In genomic region chr6:31493875-31494694, GRCh38 we compare ENCODE assay signal across 8 cellular contexts. TPM values are rescaled to one million over a fixed set of nuclear protein-coding genes. Genes with fewer than 3 reads are reported as not detected.
DNase-seq lines count a peak whose midpoint lies in the region; ATAC-seq and TF ChIP-seq lines count a peak whose summit lies in the region.

No MANE protein-coding gene starts in this region.

- DNase-seq in DMS 273 treated with DMSO at 0.1 percent for 48 hours (lab: John Stamatoyannopoulos, UW) (peak; percentile 15), NCI-H1105 treated with DMSO at 0.1 percent for 48 hours (lab: John Stamatoyannopoulos, UW) (peak; percentile 62), UCSD-AML1 (lab: John Stamatoyannopoulos, UW; ENCODE audit: unreplicated experiment) (peak; percentile 84), body of pancreas (peak; percentile 77 to 87 (median 84)), skeletal muscle cell (ENCODE audit: low read depth) (no peak)

- H3K9me3 ChIP-seq in body of pancreas (no peaks in the 10 kb centered on the region), iPS-18a (ENCODE audit: control insufficient read depth, low read depth, low read length) (no peaks in the 10 kb centered on the region)

- peaks cover 30% of the 10 kb centered on the region for H3K4me1 ChIP-seq in body of pancreas
- peaks cover 8% of the 10 kb centered on the region for H3K4me1 ChIP-seq in iPS-18a (ENCODE audit: control insufficient read depth, low read depth, low read length)

- no peaks in the 10 kb centered on the region for H3K36me3 ChIP-seq in body of pancreas (replicated peaks in 1 of 2; ENCODE audit: insufficient read depth in 1 of 2, low read depth in 2 of 2)
- no peaks in the 10 kb centered on the region for H3K36me3 ChIP-seq in iPS-18a (ENCODE audit: control insufficient read depth, low read depth, low read length)

- intact Hi-C loops in body of pancreas (cut with DNase I), result loop anchor here (10.0 kb wide), 1 partner anchor 101 kb away; the partner anchor contains the start of gene NCR3

- H3K27me3 ChIP-seq in body of pancreas (no peaks in the 10 kb centered on the region), iPS-18a (ENCODE audit: control insufficient read depth, insufficient read depth, low read length) (peaks cover 82% of the 10 kb centered on the region)

- peak overlapping the region; percentile 22 for H3K9ac ChIP-seq in iPS-18a (ENCODE audit: low read length)

- ATAC-seq in GM21825 (IDR thresholded peaks at IDR 0.05; ENCODE audit: unreplicated experiment), result peak; percentile 45
- peak; percentile 81 for ATAC-seq in body of pancreas
- ATAC-seq in HG02973 (IDR thresholded peaks at IDR 0.05; ENCODE audit: unreplicated experiment), result no peak

- peak overlapping the region in 3 of 4 donors; percentile 40 to 74 (median 52) for H3K27ac ChIP-seq in body of pancreas
- H3K27ac ChIP-seq in iPS-18a (ENCODE audit: low read length), result no peak overlapping the region

- H3K4me3 ChIP-seq in body of pancreas, result peak overlapping the region; percentile 7 to 27
- H3K4me3 ChIP-seq in iPS-18a (ENCODE audit: low read length), result peak overlapping the region; percentile 75
- peak overlapping the region; percentile 53 for H3K4me3 ChIP-seq in skeletal muscle cell (ENCODE audit: low read depth, low read length)

- TF ChIP-seq CTCF in body of pancreas (IDR thresholded peaks at IDR 0.05), result peak; percentile 63 to 91 (median 83)

- WGBS in body of pancreas, 2 donors, result 0% methylated on average over 35 to 56 of the region's 58 CpGs

- TF ChIP-seq POLR2A in body of pancreas (IDR thresholded peaks at IDR 0.05), result peak in 2 of 3 donors; percentile 18 to 43

RNA-seq across cellular contexts. Expression of gene MICB, which starts 3.9 kb away (rescaled TPM):
- total RNA-seq in body of pancreas, result under 1 TPM in 1 of 2 donors, not detected in 1; 0.78 TPM

RNA-seq across cellular contexts. Expression of gene MCCD1, which starts 34.7 kb away (rescaled TPM):
- not detected for total RNA-seq in body of pancreas

RNA-seq across cellular contexts. Expression of gene DDX39B, which starts 47.7 kb away (rescaled TPM):
- total RNA-seq in body of pancreas, result 100 to 1,000 TPM; 132 to 260 TPM

RNA-seq across cellular contexts. Expression of gene ATP6V1G2, which starts 52.3 kb away (rescaled TPM):
- 1 to 10 TPM in 1 of 2 donors, not detected in 1; 1.0 TPM for total RNA-seq in body of pancreas

RNA-seq across cellular contexts. Expression of gene NFKBIL1, which starts 53.3 kb away (rescaled TPM):
- 10 to 100 TPM in 1 of 2 donors, 1 to 10 TPM in 1; 5.6 to 27.0 TPM for total RNA-seq in body of pancreas

Comparison
In these comparisons a context has a peak if more than half of its experiments do, and no peak if none do; other contexts are left out.
1. H3K4me3 ChIP-seq: peak in every context shown above with its lines; median percentile 75 in iPS-18a; 53 in skeletal muscle cell; 17 in body of pancreas.